24 cellular contexts compared by ENCODE assay signal in genomic region chrX:117532339-117532738, GRCh38.
DNase-seq lines count a peak whose midpoint lies in the region; ATAC-seq and TF ChIP-seq lines count a peak whose summit lies in the region.
"Had no signal": no experiment of that assay in that cellular context is flagged by ENCODE, and none has a peak within 500 bp of the region (broad histone marks: within the 10 kb centered on the region; RNA-seq: fewer than 3 reads in every experiment).

No MANE protein-coding gene starts in this region.

- CTCF ChIA-PET in HEK293T (lab: Yijun Ruan, JAX): no interaction called here

- no peak overlapping the region for H3K27ac ChIP-seq in OCI-LY3 (ENCODE audit: low read length)
- H3K27ac ChIP-seq: 22Rv1, RWPE1 had no signal

- no peaks in the 10 kb centered on the region for H3K27me3 ChIP-seq in OCI-LY3 (ENCODE audit: low read depth, low read length)
- H3K27me3 ChIP-seq: BE2C had no signal

- no peaks in the 10 kb centered on the region for H4K20me1 ChIP-seq in OCI-LY3 (ENCODE audit: insufficient read depth, low read length)

- no peak overlapping the region for H2AFZ ChIP-seq in OCI-LY3 (ENCODE audit: low read depth, low read length)

- POLR2A ChIA-PET in HEK293T (lab: Yijun Ruan, JAX): no interaction called here

- DNase-seq in NCI-H526 (lab: John Stamatoyannopoulos, UW) (peak; percentile 1 to 4), NCI-H526 treated with DMSO at 0.1 percent for 48 hours (lab: John Stamatoyannopoulos, UW) (no peak), HEK293T (ENCODE audit: extremely low spot score) (no peak), lower leg skin (ENCODE audit: low spot score in 2 of 2) (no peak)
- no peak for DNase-seq in activated T-cell treated with anti-CD3 and anti-CD28 coated beads, Interleukin-2, amount 50 U/mL, for 48 hours
- DNase-seq: BE2C; CD8-positive, alpha-beta memory T cell; DMS 273 treated with DMSO at 0.1 percent for 48 hours; DMS79; EL; GDM1; Karpas-422; NCI-H1105; NCI-H146; NCI-H1930; NCI-H446; NCI-H524 treated with DMSO at 0.1 percent for 48 hours; SHP77 had no signal

- H3K9me3 ChIP-seq in OCI-LY3 (ENCODE audit: insufficient read depth, low read length): no peaks in the 10 kb centered on the region
- H3K9me3 ChIP-seq: BE2C had no signal

- H3K4me2 ChIP-seq in OCI-LY3 (ENCODE audit: low read length): peak overlapping the region; percentile 24

- TF ChIP-seq CTCF in OCI-LY3 (IDR thresholded peaks at IDR 0.05; ENCODE audit: low read depth, low read length) (no peak), lower leg skin (IDR thresholded peaks at IDR 0.05) (no peak)

- no peaks in the 10 kb centered on the region for H3K79me2 ChIP-seq in OCI-LY3 (ENCODE audit: low read length)

- H3K4me1 ChIP-seq in OCI-LY3 (ENCODE audit: low read length): peaks cover 9% of the 10 kb centered on the region
- H3K4me1 ChIP-seq: BE2C had no signal

- intact Hi-C loops in lower leg skin (cut with DNase I; ENCODE audit: low total_unique reads): no loop called here

- ATAC-seq in HG02885 (IDR thresholded peaks at IDR 0.05; ENCODE audit: poor library complexity, unreplicated experiment): peak; percentile 66
- ATAC-seq: HepG2, Panc1 had no signal

- no peak for TF ChIP-seq POLR2A in lower leg skin (IDR thresholded peaks at IDR 0.05)

- H3K9ac ChIP-seq in OCI-LY3 (ENCODE audit: low read length): no peak overlapping the region

- H3K36me3 ChIP-seq in OCI-LY3 (replicated peaks; ENCODE audit: low read depth, low read length): no peaks in the 10 kb centered on the region
- H3K36me3 ChIP-seq: BE2C had no signal

- H3K4me3 ChIP-seq in OCI-LY3 (ENCODE audit: low read length) (no peak overlapping the region), lower leg skin (ENCODE audit: low read depth, poor library complexity, severe bottlenecking) (no peak overlapping the region)

TF ChIP-seq in HEK293T, 16 proteins besides CTCF, POLR2A, EP300 and RAD21:
- no peak for TF ChIP-seq SP1 (IDR thresholded peaks at IDR 0.05)

Comparison
In these comparisons a context has a peak if more than half of its experiments do, and no peak if none do; other contexts are left out.
1. DNase-seq: peak in NCI-H526 (2 of 2); none in NCI-H526 treated with DMSO at 0.1 percent for 48 hours (single experiment), HEK293T (single experiment), lower leg skin (0 of 2) and activated T-cell treated with anti-CD3 and anti-CD28 coated beads, Interleukin-2, amount 50 U/mL, for 48 hours (0 of 2).